In the genomic region with DNA sequence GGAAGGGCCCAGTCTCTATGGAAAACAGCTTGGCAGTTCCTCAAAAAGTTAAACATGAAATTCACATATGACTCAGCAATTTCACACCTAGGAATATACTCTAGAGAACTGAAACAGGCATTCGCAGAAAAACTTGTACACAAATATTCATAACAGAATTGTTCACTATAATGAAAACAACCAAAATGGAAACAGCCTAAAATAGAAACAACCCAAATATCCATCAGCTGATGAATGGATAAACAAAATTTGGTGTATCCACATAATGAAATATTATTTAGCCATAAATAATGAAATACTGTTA, we compare ENCODE assay signal across 17 cellular contexts. TPM values are rescaled to one million over a fixed set of nuclear protein-coding genes. Genes with fewer than 3 reads are reported as not detected.
DNase-seq lines count a peak whose midpoint lies in the region; ATAC-seq, FAIRE-seq and TF ChIP-seq lines count a peak whose summit lies in the region.
"Had no signal": no experiment of that assay in that cellular context is flagged by ENCODE, and none has a peak within 500 bp of the region (broad histone marks: within the 10 kb centered on the region; RNA-seq: fewer than 3 reads in every experiment).

No MANE protein-coding gene starts in this region.

- H3K4me1 ChIP-seq in pancreas, result peaks cover 0 to 3% (median 0%) of the 10 kb centered on the region in 3 donors

- no peaks in the 10 kb centered on the region for H3K9me3 ChIP-seq in pancreas

- H3K27me3 Mint-ChIP-seq in activated T-cell treated with anti-CD3 and anti-CD28 coated beads, Interleukin-2, amount 50 U/mL, for 72 hours (ENCODE audit: low read depth), result no peaks in the 10 kb centered on the region

- no peak for FAIRE-seq in pancreas (lab: Jason Lieb, UNC)
- FAIRE-seq: TTC549 had no signal

- no peak for TF ChIP-seq CTCF in pancreas (IDR thresholded peaks at IDR 0.05)

- peaks cover 4 to 8% of the 10 kb centered on the region in 2 donors for H3K9me3 Mint-ChIP-seq in activated T-cell treated with anti-CD3 and anti-CD28 coated beads, Interleukin-2, amount 50 U/mL, for 72 hours

- peak in 1 of 2 donors; percentile 17 for ATAC-seq in activated T-cell treated with anti-CD3 and anti-CD28 coated beads, Interleukin-2, amount 50 U/mL, for 72 hours (replicated peaks in 1 of 2)
- peak; percentile 47 for ATAC-seq in HG02571 (IDR thresholded peaks at IDR 0.05; ENCODE audit: unreplicated experiment)
- peak; percentile 38 for ATAC-seq in HG03565 (IDR thresholded peaks at IDR 0.05; ENCODE audit: unreplicated experiment)
- ATAC-seq in left cardiac atrium, result no peak
- no peak for ATAC-seq in pancreas
- ATAC-seq in HG02970 (IDR thresholded peaks at IDR 0.05; ENCODE audit: low FRiP score, unreplicated experiment), result no peak
- ATAC-seq: Right ventricle myocardium inferior had no signal

- H3K36me3 ChIP-seq in pancreas, result no peaks in the 10 kb centered on the region

- H3K27ac Mint-ChIP-seq in activated T-cell treated with anti-CD3 and anti-CD28 coated beads, Interleukin-2, amount 50 U/mL, for 72 hours, result peak overlapping the region; percentile 12
- H3K27ac Mint-ChIP-seq: activated naive CD4-positive, alpha-beta T cell treated with anti-CD3 and anti-CD28 coated beads, Interleukin-2, amount 10 ng/mL, durations not matched to agents 7 days and 5 days; progenitor cell of endocrine pancreas had no signal

- DNase-seq in activated T-cell treated with anti-CD3 and anti-CD28 coated beads, Interleukin-2, amount 50 U/mL, for 72 hours, result no peak
- DNase-seq in activated T-cell treated with anti-CD3 and anti-CD28 coated beads, Interleukin-2, amount 50 U/mL, for 48 hours, result no peak
- no peak for DNase-seq in SKM-1 treated with dmso at 0.1 percent for 144 hours (lab: John Stamatoyannopoulos, UW; ENCODE audit: unreplicated experiment)
- DNase-seq in left cardiac atrium, result no peak
- DNase-seq in pancreas, result no peak
- DNase-seq: ACHN; activated CD8-positive, alpha-beta memory T cell treated with anti-CD3 and anti-CD28 coated beads for 24 hours; activated naive CD4-positive, alpha-beta T cell treated with anti-CD3 and anti-CD28 coated beads, Interleukin-2, amount 10 ng/mL, durations not matched to agents 7 days and 5 days; NCI-H1436 treated with DMSO at 0.1 percent for 48 hours; NCI-H774 had no signal

- no peaks in the 10 kb centered on the region for H3K27me3 ChIP-seq in pancreas

- peaks cover 42% of the 10 kb centered on the region for H3K4me1 Mint-ChIP-seq in activated T-cell treated with anti-CD3 and anti-CD28 coated beads, Interleukin-2, amount 50 U/mL, for 72 hours (ENCODE audit: low read depth)

- H3K4me3 ChIP-seq in pancreas, result no peak overlapping the region

- H3K27ac ChIP-seq in pancreas, result no peak overlapping the region

- peaks cover 5 to 9% of the 10 kb centered on the region in 2 donors for H3K36me3 Mint-ChIP-seq in activated T-cell treated with anti-CD3 and anti-CD28 coated beads, Interleukin-2, amount 50 U/mL, for 72 hours (ENCODE audit: insufficient read depth in 2 of 2)

- H3K4me3 Mint-ChIP-seq in activated T-cell treated with anti-CD3 and anti-CD28 coated beads, Interleukin-2, amount 50 U/mL, for 72 hours, result peak overlapping the region in 1 of 2 donors; percentile 35
- H3K4me3 Mint-ChIP-seq: activated naive CD4-positive, alpha-beta T cell treated with anti-CD3 and anti-CD28 coated beads, Interleukin-2, amount 10 ng/mL, durations not matched to agents 7 days and 5 days had no signal

- intact Hi-C loops in left cardiac atrium (cut with DNase I) (no loop called here), pancreas (cut with DNase I) (loop anchor here in 1 of 3 donors (10.0 kb wide), 1 partner anchor 50 kb away; no protein-coding TSS in a partner anchor)

- 91 to 98% methylated on average over 1 of the region's 1 CpG for WGBS in pancreas, 2 donors

RNA-seq across cellular contexts. Expression of gene GPR150, which starts 4.8 kb away (rescaled TPM):
- total RNA-seq in activated T-cell treated with anti-CD3 and anti-CD28 coated beads, Interleukin-2, amount 50 U/mL, for 72 hours, result 1 to 10 TPM; 1.1 to 1.7 TPM
- under 1 TPM in 1 of 2 donors, not detected in 1; 0.10 TPM for total RNA-seq in left cardiac atrium
- total RNA-seq in pancreas, result 1 to 10 TPM in 4 of 6 donors, under 1 TPM in 2; 0.61 to 5.7 (median 2.4) TPM
- 1 to 10 TPM; 1.4 to 2.1 TPM for polyA plus RNA-seq in pancreas
- total RNA-seq: cardiac septum, progenitor cell of endocrine pancreas, Right ventricle myocardium inferior had no signal

RNA-seq across cellular contexts. Expression of gene RFESD, which starts 31.5 kb away (rescaled TPM):
- total RNA-seq in activated T-cell treated with anti-CD3 and anti-CD28 coated beads, Interleukin-2, amount 50 U/mL, for 72 hours, result 1 to 10 TPM; 4.0 to 4.8 TPM
- 1 to 10 TPM; 2.5 to 4.3 TPM for total RNA-seq in left cardiac atrium
- total RNA-seq in pancreas, result 1 to 10 TPM; 1.3 to 2.7 (median 1.7) TPM
- polyA plus RNA-seq in pancreas, result 1 to 10 TPM; 1.1 to 2.8 TPM

Comparison
In these comparisons a context has a peak if more than half of its experiments do, and no peak if none do; other contexts are left out.
1. ATAC-seq: peak in HG02571 (single experiment) and HG03565 (single experiment); none in left cardiac atrium (0 of 2), pancreas (0 of 4) and HG02970 (single experiment).